ENCODE assay signal across 27 cellular contexts in genomic region chr10:99419688-99420087, GRCh38.
"Had no signal": no experiment of that assay in that cellular context is flagged by ENCODE, and none has a peak within 500 bp of the region (broad histone marks: within the 10 kb centered on the region; RNA-seq: fewer than 3 reads in every experiment).

No MANE protein-coding gene starts in this region.

- H3K4me1 ChIP-seq: stomach, suprapubic skin, testis, thyroid gland, tibial artery, tibial nerve, transverse colon, upper lobe of left lung, upper lobe of right lung, uterus, vagina had no signal

- H3K27ac Mint-ChIP-seq: stimulated activated effector memory CD8-positive, alpha-beta T cell treated with anti-CD3 and anti-CD28 coated beads, Interleukin-12 subunit alpha, Interleukin-12 subunit beta, amount 100 ng/mL, for 72 hours; stimulated activated memory B cell treated with anti-CD40 and anti-IgM and Interleukin-4, amounts not matched to agents 10 μg/mL and 1 μg/mL and 100 μg/mL, for 72 hours; stimulated activated naive B cell treated with anti-CD40 and anti-IgM and Interleukin-4, amounts not matched to agents 10 μg/mL and 1 μg/mL and 100 μg/mL, for 72 hours; stimulated activated naive CD8-positive, alpha-beta T cell treated with anti-CD3 and anti-CD28 coated beads, Interleukin-15, amount 100 ng/mL, for 72 hours; stimulated activated naive CD8-positive, alpha-beta T cell treated with anti-CD3 and anti-CD28 coated beads, Interleukin-15, Interleukin-2, amounts not matched to agents 100 ng/mL and 50 ng/mL, for 24 hours; type B pancreatic cell had no signal

- H3K27me3 Mint-ChIP-seq: stimulated activated memory B cell treated with anti-CD40 and anti-IgM and Interleukin-4, amounts not matched to agents 10 μg/mL and 1 μg/mL and 100 μg/mL, for 72 hours; stimulated activated naive B cell treated with anti-CD40 and anti-IgM and Interleukin-4, amounts not matched to agents 10 μg/mL and 1 μg/mL and 100 μg/mL, for 72 hours; stimulated activated naive CD8-positive, alpha-beta T cell treated with anti-CD3 and anti-CD28 coated beads, Interleukin-15, amount 100 ng/mL, for 72 hours; stimulated activated naive CD8-positive, alpha-beta T cell treated with anti-CD3 and anti-CD28 coated beads, Interleukin-15, Interleukin-2, amounts not matched to agents 100 ng/mL and 50 ng/mL, for 24 hours; type B pancreatic cell had no signal

- H3K4me1 Mint-ChIP-seq: stimulated activated naive CD8-positive, alpha-beta T cell treated with anti-CD3 and anti-CD28 coated beads, Interleukin-15, amount 100 ng/mL, for 72 hours had no signal

- H3K4me3 ChIP-seq: stomach, suprapubic skin, testis, thoracic aorta, thyroid gland, tibial artery, tibial nerve, transverse colon, upper lobe of left lung, upper lobe of right lung, uterus, vagina had no signal

- H3K9me3 ChIP-seq: stomach, suprapubic skin, testis, thoracic aorta, thyroid gland, tibial artery, tibial nerve, transverse colon, upper lobe of left lung, upper lobe of right lung, uterus, vagina had no signal

- H3K9me3 Mint-ChIP-seq: stimulated activated effector memory CD8-positive, alpha-beta T cell treated with anti-CD3 and anti-CD28 coated beads, Interleukin-12 subunit alpha, Interleukin-12 subunit beta, amount 100 ng/mL, for 72 hours; stimulated activated naive CD8-positive, alpha-beta T cell treated with anti-CD3 and anti-CD28 coated beads, Interleukin-15, amount 100 ng/mL, for 72 hours; stimulated activated naive CD8-positive, alpha-beta T cell treated with anti-CD3 and anti-CD28 coated beads, Interleukin-15, Interleukin-2, amounts not matched to agents 100 ng/mL and 50 ng/mL, for 24 hours had no signal

- H3K36me3 ChIP-seq: uterus had no signal

- DNase-seq: stimulated activated CD4-positive, alpha-beta T cell treated with anti-CD3 and anti-CD28 coated beads, Interleukin-2, amount 100 ng/mL, for 48 hours; stimulated activated CD4-positive, alpha-beta T cell treated with anti-CD3 and anti-CD28 coated beads, Interleukin-4, amount 100 ng/mL, for 1 hour; stimulated activated CD4-positive, alpha-beta T cell treated with anti-CD3 and anti-CD28 coated beads, Interleukin-4, amount 100 ng/mL, for 24 hours; stimulated activated CD4-positive, alpha-beta T cell treated with anti-CD3 and anti-CD28 coated beads, Interleukin-4, amount 100 ng/mL, for 4 hours; stimulated activated CD8-positive, alpha-beta memory T cell treated with anti-CD3 and anti-CD28 coated beads, Interleukin-4, amount 100 ng/mL, for 48 hours; stimulated activated naive B cell treated with anti-CD40 and anti-IgM and Interleukin-4, amounts not matched to agents 10 μg/mL and 1 μg/mL and 100 μg/mL, for 72 hours; stimulated activated naive CD4-positive, alpha-beta T cell; stimulated activated naive CD4-positive, alpha-beta T cell treated with Interleukin-2 at 50 U/mL for 16 hours; stimulated activated naive CD8-positive, alpha-beta T cell treated with anti-CD3 and anti-CD28 coated beads, Interleukin-15, amount 100 ng/mL, for 72 hours; stimulated activated naive CD8-positive, alpha-beta T cell treated with anti-CD3 and anti-CD28 coated beads, Interleukin-15, Interleukin-2, amounts not matched to agents 100 U/mL and 50 U/mL, for 24 hours; stomach; testis; thyroid gland; tibial artery; transverse colon; trophoblast cell; upper lobe of left lung; upper lobe of right lung; uterus had no signal

- ATAC-seq: stimulated activated effector memory CD8-positive, alpha-beta T cell treated with anti-CD3 and anti-CD28 coated beads, Interleukin-12 subunit alpha, Interleukin-12 subunit beta, amount 100 ng/mL, for 72 hours; stimulated activated memory B cell treated with anti-CD40 and anti-IgM and Interleukin-4, amounts not matched to agents 10 μg/mL and 1 μg/mL and 100 μg/mL, for 72 hours; stimulated activated naive B cell treated with anti-CD40 and anti-IgM and Interleukin-4, amounts not matched to agents 10 μg/mL and 1 μg/mL and 100 μg/mL, for 72 hours; stimulated activated naive CD8-positive, alpha-beta T cell treated with anti-CD3 and anti-CD28 coated beads, Interleukin-15, amount 100 ng/mL, for 72 hours; stimulated activated naive CD8-positive, alpha-beta T cell treated with anti-CD3 and anti-CD28 coated beads, Interleukin-15, Interleukin-2, amounts not matched to agents 100 U/mL and 50 U/mL, for 24 hours; upper lobe of right lung had no signal

- H3K27ac ChIP-seq: suprapubic skin, testis, thoracic aorta, thyroid gland, tibial artery, tibial nerve, transverse colon, upper lobe of left lung, upper lobe of right lung, uterus, vagina had no signal

- H3K4me3 Mint-ChIP-seq: stimulated activated effector memory CD8-positive, alpha-beta T cell treated with anti-CD3 and anti-CD28 coated beads, Interleukin-12 subunit alpha, Interleukin-12 subunit beta, amount 100 ng/mL, for 72 hours; stimulated activated memory B cell treated with anti-CD40 and anti-IgM and Interleukin-4, amounts not matched to agents 10 μg/mL and 1 μg/mL and 100 μg/mL, for 72 hours; stimulated activated naive B cell treated with anti-CD40 and anti-IgM and Interleukin-4, amounts not matched to agents 10 μg/mL and 1 μg/mL and 100 μg/mL, for 72 hours; stimulated activated naive CD8-positive, alpha-beta T cell treated with anti-CD3 and anti-CD28 coated beads, Interleukin-15, amount 100 ng/mL, for 72 hours; stimulated activated naive CD8-positive, alpha-beta T cell treated with anti-CD3 and anti-CD28 coated beads, Interleukin-15, Interleukin-2, amounts not matched to agents 100 ng/mL and 50 ng/mL, for 24 hours; type B pancreatic cell had no signal

- H3K27me3 ChIP-seq: stomach, suprapubic skin, testis, thyroid gland, tibial artery, tibial nerve, transverse colon, upper lobe of left lung, upper lobe of right lung, uterus, vagina had no signal
